ENCODE assay signal across 1 cellular context in the genomic region with DNA sequence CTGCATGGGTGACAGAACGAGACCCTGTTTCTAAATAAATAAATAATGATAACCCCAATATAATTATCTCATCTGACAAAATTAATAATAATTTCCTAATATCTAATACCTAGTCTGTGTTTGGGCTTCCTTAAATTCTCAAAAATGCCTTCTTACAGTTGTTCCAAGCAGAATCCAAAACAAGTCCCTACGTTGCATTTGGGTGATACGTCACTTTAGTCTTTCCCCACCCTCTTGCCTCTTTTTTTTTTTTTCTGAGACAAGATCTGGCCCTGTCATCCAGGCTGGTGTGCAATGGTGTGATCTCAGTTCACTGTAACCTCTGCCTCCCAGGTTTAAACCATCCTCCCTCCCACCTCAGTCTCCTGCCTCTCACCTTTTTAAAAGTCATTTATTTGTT.
A peak's percentile ranks its signal among the peaks of the same experiment; 100 is the strongest.
TF ChIP-seq lines count a peak whose summit lies in the region.

No MANE protein-coding gene starts in this region.

TF ChIP-seq in K562, 482 proteins besides CTCF, POLR2A, EP300 and RAD21 (continued from another document and continues in another):
- TF ChIP-seq, protein P1, sequence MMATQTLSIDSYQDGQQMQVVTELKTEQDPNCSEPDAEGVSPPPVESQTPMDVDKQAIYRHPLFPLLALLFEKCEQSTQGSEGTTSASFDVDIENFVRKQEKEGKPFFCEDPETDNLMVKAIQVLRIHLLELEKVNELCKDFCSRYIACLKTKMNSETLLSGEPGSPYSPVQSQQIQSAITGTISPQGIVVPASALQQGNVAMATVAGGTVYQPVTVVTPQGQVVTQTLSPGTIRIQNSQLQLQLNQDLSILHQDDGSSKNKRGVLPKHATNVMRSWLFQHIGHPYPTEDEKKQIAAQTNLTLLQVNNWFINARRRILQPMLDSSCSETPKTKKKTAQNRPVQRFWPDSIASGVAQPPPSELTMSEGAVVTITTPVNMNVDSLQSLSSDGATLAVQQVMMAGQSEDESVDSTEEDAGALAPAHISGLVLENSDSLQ (IDR thresholded peaks at IDR 0.05) = peak; percentile 59
- TF ChIP-seq, protein P2, sequence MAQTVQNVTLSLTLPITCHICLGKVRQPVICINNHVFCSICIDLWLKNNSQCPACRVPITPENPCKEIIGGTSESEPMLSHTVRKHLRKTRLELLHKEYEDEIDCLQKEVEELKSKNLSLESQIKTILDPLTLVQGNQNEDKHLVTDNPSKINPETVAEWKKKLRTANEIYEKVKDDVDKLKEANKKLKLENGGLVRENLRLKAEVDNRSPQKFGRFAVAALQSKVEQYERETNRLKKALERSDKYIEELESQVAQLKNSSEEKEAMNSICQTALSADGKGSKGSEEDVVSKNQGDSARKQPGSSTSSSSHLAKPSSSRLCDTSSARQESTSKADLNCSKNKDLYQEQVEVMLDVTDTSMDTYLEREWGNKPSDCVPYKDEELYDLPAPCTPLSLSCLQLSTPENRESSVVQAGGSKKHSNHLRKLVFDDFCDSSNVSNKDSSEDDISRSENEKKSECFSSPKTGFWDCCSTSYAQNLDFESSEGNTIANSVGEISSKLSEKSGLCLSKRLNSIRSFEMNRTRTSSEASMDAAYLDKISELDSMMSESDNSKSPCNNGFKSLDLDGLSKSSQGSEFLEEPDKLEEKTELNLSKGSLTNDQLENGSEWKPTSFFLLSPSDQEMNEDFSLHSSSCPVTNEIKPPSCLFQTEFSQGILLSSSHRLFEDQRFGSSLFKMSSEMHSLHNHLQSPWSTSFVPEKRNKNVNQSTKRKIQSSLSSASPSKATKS (CRISPR knock-in tag; IDR thresholded peaks at IDR 0.05) = no peak
- TF ChIP-seq ZNF76 (CRISPR knock-in tag; IDR thresholded peaks at IDR 0.05; ENCODE audit: borderline replicate concordance) = no peak
- no peak for TF ChIP-seq HNRNPK (IDR thresholded peaks at IDR 0.05; ENCODE audit: low read depth, low read length, poor library complexity, severe bottlenecking)
- TF ChIP-seq ZBTB33 (CRISPR knock-in tag; IDR thresholded peaks at IDR 0.05) = no peak
- 0 out of 2 replicates have a peak, but pooled peaks have one; percentile 22 for TF ChIP-seq GATA2 (CRISPR knock-in tag; IDR thresholded peaks at IDR 0.05)
- no peak for TF ChIP-seq DNMT1 (IDR thresholded peaks at IDR 0.05)
- TF ChIP-seq ZNF263 (CRISPR knock-in tag; IDR thresholded peaks at IDR 0.05; ENCODE audit: borderline replicate concordance) = no peak
- TF ChIP-seq ZEB2 (IDR thresholded peaks at IDR 0.05) = no peak
- no peak for TF ChIP-seq SRSF1 (IDR thresholded peaks at IDR 0.05; ENCODE audit: low read depth, low read length)
- no peak for TF ChIP-seq HSF4 (CRISPR knock-in tag; IDR thresholded peaks at IDR 0.05; ENCODE audit: borderline replicate concordance)
- TF ChIP-seq ZNF77 (CRISPR knock-in tag; IDR thresholded peaks at IDR 0.05) = no peak
- TF ChIP-seq ZNF316 (IDR thresholded peaks at IDR 0.05) = peak; percentile 30; the same call in 1 of the 2 replicates
- TF ChIP-seq PHTF2 (CRISPR knock-in tag; IDR thresholded peaks at IDR 0.05) = no peak
- TF ChIP-seq ZNF347 (CRISPR knock-in tag; IDR thresholded peaks at IDR 0.05; ENCODE audit: low read depth) = no peak
- peak in 1 of 2 experiments; percentile 29; a peak in 1 of 4 replicates for TF ChIP-seq ARNT (IDR thresholded peaks at IDR 0.05)
- TF ChIP-seq NBN (IDR thresholded peaks at IDR 0.05; ENCODE audit: low read depth) = 0 out of 2 replicates have a peak, but pooled peaks have one; percentile 31
- TF ChIP-seq, protein P3, sequence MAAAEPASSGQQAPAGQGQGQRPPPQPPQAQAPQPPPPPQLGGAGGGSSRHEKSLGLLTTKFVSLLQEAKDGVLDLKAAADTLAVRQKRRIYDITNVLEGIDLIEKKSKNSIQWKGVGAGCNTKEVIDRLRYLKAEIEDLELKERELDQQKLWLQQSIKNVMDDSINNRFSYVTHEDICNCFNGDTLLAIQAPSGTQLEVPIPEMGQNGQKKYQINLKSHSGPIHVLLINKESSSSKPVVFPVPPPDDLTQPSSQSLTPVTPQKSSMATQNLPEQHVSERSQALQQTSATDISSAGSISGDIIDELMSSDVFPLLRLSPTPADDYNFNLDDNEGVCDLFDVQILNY (CRISPR knock-in tag; IDR thresholded peaks at IDR 0.05) = no peak
- TF ChIP-seq ZNF134 (CRISPR knock-in tag; conservative IDR thresholded peaks at IDR 0.05) = no peak
- peak; percentile 68 for TF ChIP-seq DACH1 (IDR thresholded peaks at IDR 0.05; ENCODE audit: partially characterized antibody)
- TF ChIP-seq ZBTB40 (IDR thresholded peaks at IDR 0.05) = no peak
- no peak for TF ChIP-seq ZBTB40 (CRISPR knock-in tag; IDR thresholded peaks at IDR 0.05)
- TF ChIP-seq ZNF589 (CRISPR knock-in tag; IDR thresholded peaks at IDR 0.05; ENCODE audit: low read depth) = no peak
- TF ChIP-seq YY1 (IDR thresholded peaks at IDR 0.05; ENCODE audit: borderline replicate concordance in 1 of 3, control insufficient read depth in 1 of 3, extremely low read depth in 1 of 3, insufficient read depth in 3 of 3, insufficient read length in 1 of 3, insufficient replicate concordance in 2 of 3, low read depth in 1 of 3, low read length in 2 of 3) = no peak
- TF ChIP-seq TCF3 (CRISPR knock-in tag; IDR thresholded peaks at IDR 0.05) = no peak
- no peak for TF ChIP-seq KLF16 (IDR thresholded peaks at IDR 0.05)
- TF ChIP-seq SRSF9 (IDR thresholded peaks at IDR 0.05; ENCODE audit: borderline replicate concordance, low read depth, low read length) = no peak
- TF ChIP-seq ELF1 (tag; IDR thresholded peaks at IDR 0.05) = no peak
- no peak for TF ChIP-seq ZNF232 (CRISPR knock-in tag; IDR thresholded peaks at IDR 0.05)
- TF ChIP-seq ETS1 (conservative IDR thresholded peaks at IDR 0.05; ENCODE audit: control insufficient read depth, low read depth, low read length) = no peak
- no peak for TF ChIP-seq NR2C1 (IDR thresholded peaks at IDR 0.05)
- TF ChIP-seq NR2C1 (tag; IDR thresholded peaks at IDR 0.05) = no peak
- TF ChIP-seq, protein P4, sequence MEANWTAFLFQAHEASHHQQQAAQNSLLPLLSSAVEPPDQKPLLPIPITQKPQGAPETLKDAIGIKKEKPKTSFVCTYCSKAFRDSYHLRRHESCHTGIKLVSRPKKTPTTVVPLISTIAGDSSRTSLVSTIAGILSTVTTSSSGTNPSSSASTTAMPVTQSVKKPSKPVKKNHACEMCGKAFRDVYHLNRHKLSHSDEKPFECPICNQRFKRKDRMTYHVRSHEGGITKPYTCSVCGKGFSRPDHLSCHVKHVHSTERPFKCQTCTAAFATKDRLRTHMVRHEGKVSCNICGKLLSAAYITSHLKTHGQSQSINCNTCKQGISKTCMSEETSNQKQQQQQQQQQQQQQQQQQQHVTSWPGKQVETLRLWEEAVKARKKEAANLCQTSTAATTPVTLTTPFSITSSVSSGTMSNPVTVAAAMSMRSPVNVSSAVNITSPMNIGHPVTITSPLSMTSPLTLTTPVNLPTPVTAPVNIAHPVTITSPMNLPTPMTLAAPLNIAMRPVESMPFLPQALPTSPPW (CRISPR knock-in tag; IDR thresholded peaks at IDR 0.05) = peak; percentile 28; the same call in 1 of the 2 replicates
- TF ChIP-seq ZNF431 (CRISPR knock-in tag; IDR thresholded peaks at IDR 0.05) = no peak
- TF ChIP-seq, protein P5, sequence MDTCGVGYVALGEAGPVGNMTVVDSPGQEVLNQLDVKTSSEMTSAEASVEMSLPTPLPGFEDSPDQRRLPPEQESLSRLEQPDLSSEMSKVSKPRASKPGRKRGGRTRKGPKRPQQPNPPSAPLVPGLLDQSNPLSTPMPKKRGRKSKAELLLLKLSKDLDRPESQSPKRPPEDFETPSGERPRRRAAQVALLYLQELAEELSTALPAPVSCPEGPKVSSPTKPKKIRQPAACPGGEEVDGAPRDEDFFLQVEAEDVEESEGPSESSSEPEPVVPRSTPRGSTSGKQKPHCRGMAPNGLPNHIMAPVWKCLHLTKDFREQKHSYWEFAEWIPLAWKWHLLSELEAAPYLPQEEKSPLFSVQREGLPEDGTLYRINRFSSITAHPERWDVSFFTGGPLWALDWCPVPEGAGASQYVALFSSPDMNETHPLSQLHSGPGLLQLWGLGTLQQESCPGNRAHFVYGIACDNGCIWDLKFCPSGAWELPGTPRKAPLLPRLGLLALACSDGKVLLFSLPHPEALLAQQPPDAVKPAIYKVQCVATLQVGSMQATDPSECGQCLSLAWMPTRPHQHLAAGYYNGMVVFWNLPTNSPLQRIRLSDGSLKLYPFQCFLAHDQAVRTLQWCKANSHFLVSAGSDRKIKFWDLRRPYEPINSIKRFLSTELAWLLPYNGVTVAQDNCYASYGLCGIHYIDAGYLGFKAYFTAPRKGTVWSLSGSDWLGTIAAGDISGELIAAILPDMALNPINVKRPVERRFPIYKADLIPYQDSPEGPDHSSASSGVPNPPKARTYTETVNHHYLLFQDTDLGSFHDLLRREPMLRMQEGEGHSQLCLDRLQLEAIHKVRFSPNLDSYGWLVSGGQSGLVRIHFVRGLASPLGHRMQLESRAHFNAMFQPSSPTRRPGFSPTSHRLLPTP (IDR thresholded peaks at IDR 0.05; ENCODE audit: borderline replicate concordance, extremely low read depth, insufficient read length) = no peak
- peak; percentile 73 for TF ChIP-seq NFE2 (IDR thresholded peaks at IDR 0.05; ENCODE audit: low read depth)
- no peak for TF ChIP-seq STAG1 (CRISPR knock-in tag; IDR thresholded peaks at IDR 0.05; ENCODE audit: borderline replicate concordance)
- TF ChIP-seq PTTG1 (tag; IDR thresholded peaks at IDR 0.05; ENCODE audit: low read depth) = no peak
- TF ChIP-seq CHD4 (IDR thresholded peaks at IDR 0.05; ENCODE audit: insufficient read depth, insufficient replicate concordance, low read depth, low read length, poor library complexity, severe bottlenecking) = no peak
